ENCODE assay signal across 8 cellular contexts in genomic region chr2:233418761-233419625, GRCh38.
DNase-seq lines count a peak whose midpoint lies in the region; ATAC-seq, FAIRE-seq and TF ChIP-seq lines count a peak whose summit lies in the region.

No MANE protein-coding gene starts in this region.

- peak overlapping the region in 3 of 4 donors; percentile 57 to 73 (median 64) for H3K27ac ChIP-seq in gastroesophageal sphincter

- 20 to 51% methylated on average over 8 to 16 of the region's 19 CpGs for WGBS in gastroesophageal sphincter (ENCODE audit: low coverage in 1 of 2), 2 donors

- ATAC-seq in HG03354 (IDR thresholded peaks at IDR 0.05; ENCODE audit: poor library complexity, severe bottlenecking, unreplicated experiment) (peak; percentile 55), gastroesophageal sphincter (peak; percentile 77)

- no peaks in the 10 kb centered on the region for H3K36me3 ChIP-seq in gastroesophageal sphincter

- peak; percentile 40 for DNase-seq in GM19238 (ENCODE audit: insufficient read length, low spot score)
- DNase-seq in activated CD4-positive, alpha-beta T cell treated with anti-CD3 and anti-CD28 coated beads, Interleukin-2, amount 50 U/mL, for 4 hours = peak; percentile 25 to 41
- DNase-seq in stimulated activated CD4-positive, alpha-beta T cell treated with anti-CD3 and anti-CD28 coated beads, Interleukin-4, amount 100 ng/mL, for 4 hours = peak; percentile 24 to 44
- DNase-seq in D721Med (ENCODE audit: insufficient read length, low spot score) = no peak
- no peak for DNase-seq in dedifferentiated amniotic fluid mesenchymal stem cell (ENCODE audit: extremely low spot score)
- DNase-seq in iPS-NIHi11 (ENCODE audit: low spot score) = no peak

- TF ChIP-seq EP300 in gastroesophageal sphincter (IDR thresholded peaks at IDR 0.05) = no peak

- peaks cover 1 to 55% (median 19%) of the 10 kb centered on the region in 3 donors for H3K4me1 ChIP-seq in gastroesophageal sphincter

- FAIRE-seq in D721Med (lab: Jason Lieb, UNC) = no peak

- no peaks in the 10 kb centered on the region for H3K9me3 ChIP-seq in gastroesophageal sphincter

- peak overlapping the region in 1 of 2 donors; percentile 23 for H3K4me3 ChIP-seq in gastroesophageal sphincter

- TF ChIP-seq POLR2A in gastroesophageal sphincter (IDR thresholded peaks at IDR 0.05) = no peak

- TF ChIP-seq CTCF in gastroesophageal sphincter (IDR thresholded peaks at IDR 0.05) (no peak), D721Med (IDR thresholded peaks at IDR 0.05; ENCODE audit: insufficient read depth, missing control alignments) (no peak)

- H3K27me3 ChIP-seq in gastroesophageal sphincter = no peaks in the 10 kb centered on the region

Comparison
In these comparisons a context has a peak if more than half of its experiments do, and no peak if none do; other contexts are left out.
1. DNase-seq: peak in GM19238 (single experiment), activated CD4-positive, alpha-beta T cell treated with anti-CD3 and anti-CD28 coated beads, Interleukin-2, amount 50 U/mL, for 4 hours (2 of 2) and stimulated activated CD4-positive, alpha-beta T cell treated with anti-CD3 and anti-CD28 coated beads, Interleukin-4, amount 100 ng/mL, for 4 hours (2 of 2); none in D721Med (single experiment), dedifferentiated amniotic fluid mesenchymal stem cell (single experiment) and iPS-NIHi11 (single experiment).